16 cellular contexts compared by ENCODE assay signal in genomic region chr15:92020207-92020606, GRCh38.
"Had no signal": no experiment of that assay in that cellular context is flagged by ENCODE, and none has a peak within 500 bp of the region (broad histone marks: within the 10 kb centered on the region; RNA-seq: fewer than 3 reads in every experiment).

No MANE protein-coding gene starts in this region.

- H3K9me3 ChIP-seq: psoas muscle, right lobe of liver, stomach, thyroid gland had no signal

- H3K27me3 ChIP-seq: right lobe of liver, stomach, thyroid gland had no signal

- H3K4me1 ChIP-seq: psoas muscle, right lobe of liver had no signal

- H3K36me3 ChIP-seq: right lobe of liver, stomach, thyroid gland had no signal

- ATAC-seq: left colon; naive thymus-derived CD4-positive, alpha-beta T cell; psoas muscle; right lobe of liver had no signal

- H3K27ac ChIP-seq: hepatocyte, psoas muscle, right lobe of liver, thyroid gland had no signal

- DNase-seq: effector CD4-positive, alpha-beta T cell; endodermal cell; erythroblast; foreskin fibroblast; left colon; naive thymus-derived CD4-positive, alpha-beta T cell; nephron progenitor cell; psoas muscle; retina; right lobe of liver; stimulated activated CD4-positive, alpha-beta T cell treated with anti-CD3 and anti-CD28 coated beads, Interleukin-2, amount 100 ng/mL, for 24 hours; stimulated activated naive CD4-positive, alpha-beta T cell; stomach; thyroid gland had no signal

- H3K4me3 ChIP-seq: coronary artery, hepatocyte, psoas muscle, right lobe of liver, stomach, thyroid gland had no signal
